20 cellular contexts compared by ENCODE assay signal in the genomic region with DNA sequence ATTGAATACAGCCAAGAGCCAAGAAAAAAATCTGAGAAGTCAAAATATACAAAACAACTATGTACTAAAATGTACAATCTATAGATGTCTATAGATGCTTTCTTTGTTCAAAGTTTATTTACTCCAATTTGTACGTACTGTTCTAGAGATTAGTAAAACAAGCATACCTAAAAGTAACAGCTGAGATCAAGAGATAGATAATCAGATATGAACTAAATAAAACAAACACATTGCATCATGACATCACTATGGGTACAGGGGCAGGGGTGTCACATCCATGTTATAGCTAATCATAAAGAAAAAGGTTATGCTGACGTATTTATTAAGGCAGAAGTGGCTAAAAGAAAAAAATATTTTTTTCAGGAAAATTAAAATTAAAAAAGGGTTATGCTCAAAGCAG.
A peak's percentile ranks its signal among the peaks of the same experiment; 100 is the strongest.
DNase-seq lines count a peak whose midpoint lies in the region; ATAC-seq, FAIRE-seq and TF ChIP-seq lines count a peak whose summit lies in the region.
"Had no signal": no experiment of that assay in that cellular context is flagged by ENCODE, and none has a peak within 500 bp of the region (broad histone marks: within the 10 kb centered on the region; RNA-seq: fewer than 3 reads in every experiment).

No MANE protein-coding gene starts in this region.

- H3K4me1 ChIP-seq in A673 (ENCODE audit: insufficient read depth, low read length, poor library complexity, severe bottlenecking) (peaks cover 16% of the 10 kb centered on the region), HEK293 (ENCODE audit: control insufficient read depth, insufficient read depth, low read length) (peaks cover 17% of the 10 kb centered on the region), small intestine (ENCODE audit: control insufficient read depth in 2 of 2, insufficient read depth in 1 of 2, low read depth in 1 of 2, low read length in 1 of 2) (no peaks in the 10 kb centered on the region)

- intact Hi-C loops in A673 (cut with micrococcal nuclease; ENCODE audit: unreplicated experiment): no loop called here

- no TSS peak for BruUV-seq in A673 (replicated peaks; lab: Mats Ljungman, UMichigan)

- H3K27ac ChIP-seq in A673 (ENCODE audit: low read depth, low read length, poor library complexity, severe bottlenecking) (no peak overlapping the region), HEK293 (ENCODE audit: extremely low read depth, low read depth, low read length) (no peak overlapping the region), small intestine (ENCODE audit: low read depth in 1 of 2, low read length in 1 of 2) (no peak overlapping the region)

- H3K9me3 ChIP-seq in A673 (ENCODE audit: low read depth, low read length, poor library complexity, severe bottlenecking) (peaks cover 12% of the 10 kb centered on the region), HEK293 (ENCODE audit: control insufficient read depth, insufficient read depth, low read depth, low read length) (no peaks in the 10 kb centered on the region), small intestine (ENCODE audit: control insufficient read depth, low read depth) (no peaks in the 10 kb centered on the region)

- H3K4me3 ChIP-seq in A673 (ENCODE audit: low read depth, low read length, poor library complexity, severe bottlenecking): peak overlapping the region; percentile 55
- no peak overlapping the region for H3K4me3 ChIP-seq in HEK293 (ENCODE audit: low read depth, low read length)
- H3K4me3 ChIP-seq in choroid plexus epithelial cell (ENCODE audit: low read depth, low read length): peak overlapping the region; percentile 27
- H3K4me3 ChIP-seq in small intestine (ENCODE audit: low read depth in 1 of 2, low read length in 2 of 2): no peak overlapping the region
- H3K4me3 ChIP-seq: GM12878 had no signal

- peaks cover 17% of the 10 kb centered on the region for H3K4me1 Mint-ChIP-seq in activated T-helper 17 cell treated with anti-CD3 and anti-CD28 coated beads, Interleukin-2, amount 50 U/mL, for 72 hours

- no peak overlapping the region for H3K4me3 Mint-ChIP-seq in activated T-helper 17 cell treated with anti-CD3 and anti-CD28 coated beads, Interleukin-2, amount 50 U/mL, for 72 hours

- no peak for ATAC-seq in activated T-helper 17 cell treated with anti-CD3 and anti-CD28 coated beads, Interleukin-2, amount 50 U/mL, for 72 hours (replicated peaks)
- ATAC-seq: GM12878 had no signal

- POLR2A ChIA-PET in A673 (lab: Charles Lee; ENCODE audit: low non-redundant PET): no interaction called here
- POLR2A ChIA-PET in HEK293 (lab: Yijun Ruan, JAX): no interaction called here

- peak; percentile 39 for FAIRE-seq in small intestine (lab: Jason Lieb, UNC)
- FAIRE-seq: GM12878, H1 had no signal

- TF ChIP-seq CTCF in A673 (conservative IDR thresholded peaks at IDR 0.05; ENCODE audit: low read depth, low read length): no peak
- no peak for TF ChIP-seq CTCF in HEK293 (tag by site-specific recombination; IDR thresholded peaks at IDR 0.05)
- no peak for TF ChIP-seq CTCF in choroid plexus epithelial cell (conservative IDR thresholded peaks at IDR 0.05; ENCODE audit: low read depth, low read length)

- H3K36me3 Mint-ChIP-seq in activated T-helper 17 cell treated with anti-CD3 and anti-CD28 coated beads, Interleukin-2, amount 50 U/mL, for 72 hours (ENCODE audit: low read depth): peaks cover 6% of the 10 kb centered on the region

- WGBS in small intestine, 3 donors: 84 to 88% (median 84%) methylated on average over 2 of the region's 2 CpGs

- no peaks in the 10 kb centered on the region for H3K27me3 Mint-ChIP-seq in activated T-helper 17 cell treated with anti-CD3 and anti-CD28 coated beads, Interleukin-2, amount 50 U/mL, for 72 hours

- DNase-seq in A673 (ENCODE audit: low spot score) (no peak), choroid plexus epithelial cell (ENCODE audit: low read depth) (peak; percentile 15), small intestine (no peak), COLO829 (ENCODE audit: low spot score) (no peak), NCI-H345 (lab: John Stamatoyannopoulos, UW) (no peak)
- DNase-seq: C1 segment of cervical spinal cord, DMS153, KBM-7, MV-4-11, NCI-H1417, NCI-H187, NCI-H2107, NCI-H2227 treated with DMSO at 0.1 percent for 48 hours, NCI-H524, NCI-H82, SIG-M5 had no signal

- no peaks in the 10 kb centered on the region for H3K27me3 ChIP-seq in A673 (replicated peaks; ENCODE audit: insufficient read depth, low read depth, low read length, poor library complexity)
- no peaks in the 10 kb centered on the region for H3K27me3 ChIP-seq in small intestine (ENCODE audit: control insufficient read depth in 2 of 2, insufficient read depth in 2 of 2, low read length in 2 of 2)

- no peaks in the 10 kb centered on the region for H3K36me3 ChIP-seq in A673 (ENCODE audit: insufficient read depth, low read length, poor library complexity, severe bottlenecking)
- no peaks in the 10 kb centered on the region for H3K36me3 ChIP-seq in HEK293 (ENCODE audit: control insufficient read depth in 2 of 2, insufficient read depth in 1 of 2, low read length in 2 of 2)
- no peaks in the 10 kb centered on the region for H3K36me3 ChIP-seq in small intestine (ENCODE audit: control insufficient read depth in 2 of 2, insufficient read depth in 2 of 2, low read length in 2 of 2)

- CTCF ChIA-PET in A673 (lab: Charles Lee): no interaction called here
- CTCF ChIA-PET in HEK293 (lab: Yijun Ruan, JAX): interaction anchor here (0.7 kb wide), 1 partner anchor 53 kb away, joined by 3 read pairs; no protein-coding TSS in a partner anchor

- no peaks in the 10 kb centered on the region for H3K9me3 Mint-ChIP-seq in activated T-helper 17 cell treated with anti-CD3 and anti-CD28 coated beads, Interleukin-2, amount 50 U/mL, for 72 hours

- no peak overlapping the region for H3K27ac Mint-ChIP-seq in activated T-helper 17 cell treated with anti-CD3 and anti-CD28 coated beads, Interleukin-2, amount 50 U/mL, for 72 hours

TF ChIP-seq in HEK293, 187 proteins besides CTCF, POLR2A, EP300 and RAD21:
- no peak for TF ChIP-seq ZNF426 (tag by site-specific recombination; IDR thresholded peaks at IDR 0.05)
- no peak for TF ChIP-seq GLI4 (tag by site-specific recombination; IDR thresholded peaks at IDR 0.05)
- no peak for TF ChIP-seq SP2 (tag by site-specific recombination; IDR thresholded peaks at IDR 0.05)
- no peak for TF ChIP-seq GLIS1 (tag by site-specific recombination; IDR thresholded peaks at IDR 0.05)
- TF ChIP-seq ZXDB (tag by site-specific recombination; IDR thresholded peaks at IDR 0.05): peak; percentile 20; the same call in 1 of the 2 replicates
- TF ChIP-seq ATF2 (tag by site-specific recombination; IDR thresholded peaks at IDR 0.05; ENCODE audit: low read depth): 0 out of 2 replicates have a peak, but pooled peaks have one; percentile 19
- TF ChIP-seq ZNF114 (tag by site-specific recombination; IDR thresholded peaks at IDR 0.05): no peak
- TF ChIP-seq IKZF3 (tag by site-specific recombination; IDR thresholded peaks at IDR 0.05): no peak
- no peak for TF ChIP-seq MEIS1 (CRISPR knock-in tag; IDR thresholded peaks at IDR 0.05; ENCODE audit: borderline replicate concordance)
- TF ChIP-seq, protein P1, sequence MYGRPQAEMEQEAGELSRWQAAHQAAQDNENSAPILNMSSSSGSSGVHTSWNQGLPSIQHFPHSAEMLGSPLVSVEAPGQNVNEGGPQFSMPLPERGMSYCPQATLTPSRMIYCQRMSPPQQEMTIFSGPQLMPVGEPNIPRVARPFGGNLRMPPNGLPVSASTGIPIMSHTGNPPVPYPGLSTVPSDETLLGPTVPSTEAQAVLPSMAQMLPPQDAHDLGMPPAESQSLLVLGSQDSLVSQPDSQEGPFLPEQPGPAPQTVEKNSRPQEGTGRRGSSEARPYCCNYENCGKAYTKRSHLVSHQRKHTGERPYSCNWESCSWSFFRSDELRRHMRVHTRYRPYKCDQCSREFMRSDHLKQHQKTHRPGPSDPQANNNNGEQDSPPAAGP (tag by site-specific recombination; IDR thresholded peaks at IDR 0.05): no peak
- TF ChIP-seq ZNF513 (tag by site-specific recombination; IDR thresholded peaks at IDR 0.05): no peak
- no peak for TF ChIP-seq EGR2 (tag by site-specific recombination; IDR thresholded peaks at IDR 0.05; ENCODE audit: low read depth)
- no peak for TF ChIP-seq ZNF302 (tag by site-specific recombination; IDR thresholded peaks at IDR 0.05; ENCODE audit: low read depth)

Comparison
In these comparisons a context has a peak if more than half of its experiments do, and no peak if none do; other contexts are left out.
1. H3K4me3 ChIP-seq: peak in A673 (single experiment) and choroid plexus epithelial cell (single experiment); none in HEK293 (single experiment) and small intestine (0 of 2).